Comparison of ENCODE assay signal across 1 cellular context in genomic region chr19:7069042-7069903, GRCh38.
TF ChIP-seq lines count a peak whose summit lies in the region.

Gene ZNF557, plus strand, starts transcription at chr19:7069703. Its CDS starts 5,372 bp downstream, at chr19:7075075.

TF ChIP-seq in K562, 482 proteins besides CTCF, POLR2A, EP300 and RAD21 (continued from another document):
- peak; percentile 53 to 60 for TF ChIP-seq NRF1 (conservative IDR thresholded peaks at IDR 0.05 in 1 of 2, IDR thresholded peaks at IDR 0.05 in 1 of 2)
- TF ChIP-seq, protein P1, sequence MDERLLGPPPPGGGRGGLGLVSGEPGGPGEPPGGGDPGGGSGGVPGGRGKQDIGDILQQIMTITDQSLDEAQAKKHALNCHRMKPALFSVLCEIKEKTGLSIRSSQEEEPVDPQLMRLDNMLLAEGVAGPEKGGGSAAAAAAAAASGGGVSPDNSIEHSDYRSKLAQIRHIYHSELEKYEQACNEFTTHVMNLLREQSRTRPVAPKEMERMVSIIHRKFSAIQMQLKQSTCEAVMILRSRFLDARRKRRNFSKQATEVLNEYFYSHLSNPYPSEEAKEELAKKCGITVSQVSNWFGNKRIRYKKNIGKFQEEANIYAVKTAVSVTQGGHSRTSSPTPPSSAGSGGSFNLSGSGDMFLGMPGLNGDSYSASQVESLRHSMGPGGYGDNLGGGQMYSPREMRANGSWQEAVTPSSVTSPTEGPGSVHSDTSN (CRISPR knock-in tag; IDR thresholded peaks at IDR 0.05; ENCODE audit: low read depth), result no peak
- TF ChIP-seq, protein P1 (tag; conservative IDR thresholded peaks at IDR 0.05; ENCODE audit: low read depth), result peak; percentile 53; the same call in 1 of the 2 replicates
- TF ChIP-seq L3MBTL2 (IDR thresholded peaks at IDR 0.05), result 0 out of 2 replicates have a peak, but pooled peaks have one; percentile 32
- no peak for TF ChIP-seq ELK1 (CRISPR knock-in tag; IDR thresholded peaks at IDR 0.05)
- peak; percentile 90 for TF ChIP-seq MYC (IDR thresholded peaks at IDR 0.05; ENCODE audit: low read depth, low read length)
- no peak for TF ChIP-seq MYC (CRISPR knock-in tag; IDR thresholded peaks at IDR 0.05; ENCODE audit: borderline replicate concordance, low read depth)
- peak; percentile 79 to 82; a peak in 3 of 4 replicates for TF ChIP-seq FOXK2 (conservative IDR thresholded peaks at IDR 0.05 in 1 of 2, IDR thresholded peaks at IDR 0.05 in 1 of 2; ENCODE audit: low read depth in 2 of 2)
- peak; percentile 98 for TF ChIP-seq GABPA (tag; conservative IDR thresholded peaks at IDR 0.05; ENCODE audit: low read depth)
- TF ChIP-seq POLR2AphosphoS5 (IDR thresholded peaks at IDR 0.05; ENCODE audit: control insufficient read depth, insufficient read depth, low read depth, low read length), result peak; percentile 64
- peak; percentile 63 for TF ChIP-seq NR2C1 (IDR thresholded peaks at IDR 0.05)
- TF ChIP-seq NR2C1 (tag; IDR thresholded peaks at IDR 0.05), result peak; percentile 82
- TF ChIP-seq BCLAF1 (IDR thresholded peaks at IDR 0.05; ENCODE audit: borderline replicate concordance in 1 of 2, control insufficient read depth in 1 of 2, low read depth in 2 of 2, low read length in 1 of 2), result no peak
- 0 out of 2 replicates have a peak, but pooled peaks have one; percentile 25 for TF ChIP-seq ARID1B (IDR thresholded peaks at IDR 0.05)
- TF ChIP-seq, protein P2, sequence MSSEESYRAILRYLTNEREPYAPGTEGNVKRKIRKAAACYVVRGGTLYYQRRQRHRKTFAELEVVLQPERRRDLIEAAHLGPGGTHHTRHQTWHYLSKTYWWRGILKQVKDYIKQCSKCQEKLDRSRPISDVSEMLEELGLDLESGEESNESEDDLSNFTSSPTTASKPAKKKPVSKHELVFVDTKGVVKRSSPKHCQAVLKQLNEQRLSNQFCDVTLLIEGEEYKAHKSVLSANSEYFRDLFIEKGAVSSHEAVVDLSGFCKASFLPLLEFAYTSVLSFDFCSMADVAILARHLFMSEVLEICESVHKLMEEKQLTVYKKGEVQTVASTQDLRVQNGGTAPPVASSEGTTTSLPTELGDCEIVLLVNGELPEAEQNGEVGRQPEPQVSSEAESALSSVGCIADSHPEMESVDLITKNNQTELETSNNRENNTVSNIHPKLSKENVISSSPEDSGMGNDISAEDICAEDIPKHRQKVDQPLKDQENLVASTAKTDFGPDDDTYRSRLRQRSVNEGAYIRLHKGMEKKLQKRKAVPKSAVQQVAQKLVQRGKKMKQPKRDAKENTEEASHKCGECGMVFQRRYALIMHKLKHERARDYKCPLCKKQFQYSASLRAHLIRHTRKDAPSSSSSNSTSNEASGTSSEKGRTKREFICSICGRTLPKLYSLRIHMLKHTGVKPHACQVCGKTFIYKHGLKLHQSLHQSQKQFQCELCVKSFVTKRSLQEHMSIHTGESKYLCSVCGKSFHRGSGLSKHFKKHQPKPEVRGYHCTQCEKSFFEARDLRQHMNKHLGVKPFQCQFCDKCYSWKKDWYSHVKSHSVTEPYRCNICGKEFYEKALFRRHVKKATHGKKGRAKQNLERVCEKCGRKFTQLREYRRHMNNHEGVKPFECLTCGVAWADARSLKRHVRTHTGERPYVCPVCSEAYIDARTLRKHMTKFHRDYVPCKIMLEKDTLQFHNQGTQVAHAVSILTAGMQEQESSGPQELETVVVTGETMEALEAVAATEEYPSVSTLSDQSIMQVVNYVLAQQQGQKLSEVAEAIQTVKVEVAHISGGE (CRISPR knock-in tag; IDR thresholded peaks at IDR 0.05), result peak in 2 of 3 experiments; percentile 77 to 96; a peak in 4 of 6 replicates
- 0 out of 2 replicates have a peak, but pooled peaks have one; percentile 14 for TF ChIP-seq MYNN (IDR thresholded peaks at IDR 0.05)
- TF ChIP-seq MYNN (CRISPR knock-in tag; IDR thresholded peaks at IDR 0.05), result no peak
- TF ChIP-seq ZFX (CRISPR knock-in tag; IDR thresholded peaks at IDR 0.05), result peak; percentile 61
- TF ChIP-seq SMAD4 (CRISPR knock-in tag; conservative IDR thresholded peaks at IDR 0.05), result 0 out of 2 replicates have a peak, but pooled peaks have one; percentile 24
- peak; percentile 55 for TF ChIP-seq NFIC (IDR thresholded peaks at IDR 0.05)
- peak; percentile 82 to 93 for TF ChIP-seq MNT (conservative IDR thresholded peaks at IDR 0.05)
- no peak for TF ChIP-seq HEY1 (CRISPR knock-in tag; IDR thresholded peaks at IDR 0.05; ENCODE audit: borderline replicate concordance)
- peak; percentile 16; the same call in 1 of the 2 replicates for TF ChIP-seq CREB1 (IDR thresholded peaks at IDR 0.05)
- TF ChIP-seq CREB1 (CRISPR knock-in tag; IDR thresholded peaks at IDR 0.05), result peak; percentile 43; the same call in 1 of the 2 replicates
- no peak for TF ChIP-seq HDAC3 (IDR thresholded peaks at IDR 0.05; ENCODE audit: borderline replicate concordance, partially characterized antibody)
- no peak for TF ChIP-seq ARHGAP35 (IDR thresholded peaks at IDR 0.05; ENCODE audit: partially characterized antibody)
- peak; percentile 79 for TF ChIP-seq ETV1 (tag; conservative IDR thresholded peaks at IDR 0.05; ENCODE audit: low read depth)
- TF ChIP-seq KDM4B (IDR thresholded peaks at IDR 0.05; ENCODE audit: borderline replicate concordance in 2 of 2, low read depth in 1 of 2), result peak in 1 of 2 experiments; percentile 82; a peak in 2 of 4 replicates
- TF ChIP-seq RBBP5 (IDR thresholded peaks at IDR 0.05; ENCODE audit: borderline replicate concordance, insufficient read depth, low read length, poor library complexity, severe bottlenecking), result peak; percentile 95
- peak; percentile 86 for TF ChIP-seq ELF2 (CRISPR knock-in tag; IDR thresholded peaks at IDR 0.05)
- TF ChIP-seq, protein P3, sequence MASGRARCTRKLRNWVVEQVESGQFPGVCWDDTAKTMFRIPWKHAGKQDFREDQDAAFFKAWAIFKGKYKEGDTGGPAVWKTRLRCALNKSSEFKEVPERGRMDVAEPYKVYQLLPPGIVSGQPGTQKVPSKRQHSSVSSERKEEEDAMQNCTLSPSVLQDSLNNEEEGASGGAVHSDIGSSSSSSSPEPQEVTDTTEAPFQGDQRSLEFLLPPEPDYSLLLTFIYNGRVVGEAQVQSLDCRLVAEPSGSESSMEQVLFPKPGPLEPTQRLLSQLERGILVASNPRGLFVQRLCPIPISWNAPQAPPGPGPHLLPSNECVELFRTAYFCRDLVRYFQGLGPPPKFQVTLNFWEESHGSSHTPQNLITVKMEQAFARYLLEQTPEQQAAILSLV (tag; IDR thresholded peaks at IDR 0.05), result no peak
- TF ChIP-seq ASH1L (IDR thresholded peaks at IDR 0.05; ENCODE audit: borderline replicate concordance, low read depth, partially characterized antibody), result peak; percentile 47
- no peak for TF ChIP-seq ERF (CRISPR knock-in tag; IDR thresholded peaks at IDR 0.05)
- TF ChIP-seq SIN3A (IDR thresholded peaks at IDR 0.05; ENCODE audit: borderline replicate concordance in 2 of 2, control insufficient read depth in 1 of 2, low read depth in 2 of 2, low read length in 2 of 2), result peak; percentile 86 to 96; a peak in 3 of 4 replicates
- TF ChIP-seq ETS1 (conservative IDR thresholded peaks at IDR 0.05; ENCODE audit: control insufficient read depth, low read depth, low read length), result peak; percentile 74; the same call in 1 of the 2 replicates
- TF ChIP-seq HDGF (IDR thresholded peaks at IDR 0.05), result no peak
- no peak for TF ChIP-seq ZNF668 (CRISPR knock-in tag; IDR thresholded peaks at IDR 0.05)
- TF ChIP-seq KDM5B (IDR thresholded peaks at IDR 0.05; ENCODE audit: insufficient replicate concordance, low read depth, low read length), result peak; percentile 84
- peak; percentile 92 for TF ChIP-seq POLR2G (IDR thresholded peaks at IDR 0.05; ENCODE audit: low read depth, low read length)
- peak; percentile 70; the same call in 1 of the 2 replicates for TF ChIP-seq CBX1 (IDR thresholded peaks at IDR 0.05; ENCODE audit: low read depth)
